ENCODE assay signal across 8 cellular contexts in genomic region chr21:40386301-40386911, GRCh38.
A peak's percentile ranks its signal among the peaks of the same experiment; 100 is the strongest.
DNase-seq lines count a peak whose midpoint lies in the region; ATAC-seq, FAIRE-seq and TF ChIP-seq lines count a peak whose summit lies in the region.

No MANE protein-coding gene starts in this region.

- H3K4me1 ChIP-seq in foreskin keratinocyte, result no peaks in the 10 kb centered on the region

- no peaks in the 10 kb centered on the region for H3K36me3 ChIP-seq in WERI-Rb-1

- no peak for TF ChIP-seq RAD21 in Ishikawa (IDR thresholded peaks at IDR 0.05; ENCODE audit: low read depth)

- H3K27ac ChIP-seq in WERI-Rb-1 (no peak overlapping the region), foreskin keratinocyte (no peak overlapping the region)

- no peak overlapping the region for H3K4me3 ChIP-seq in WERI-Rb-1 (ENCODE audit: low read depth, low read length)

- DNase-seq in D721Med (ENCODE audit: insufficient read length, low spot score), result peak; percentile 43
- peak; percentile 85 for DNase-seq in WERI-Rb-1
- peak in 1 of 2 donors; percentile 24 for DNase-seq in foreskin keratinocyte
- peak; percentile 60 for DNase-seq in retina
- no peak for DNase-seq in cerebellar cortex (ENCODE audit: low spot score)

- no peaks in the 10 kb centered on the region for H3K9me3 ChIP-seq in WERI-Rb-1 (ENCODE audit: severe bottlenecking)

- TF ChIP-seq EP300 in Ishikawa (IDR thresholded peaks at IDR 0.05; ENCODE audit: borderline replicate concordance), result no peak

- H3K27me3 ChIP-seq in WERI-Rb-1 (ENCODE audit: insufficient read depth, low read depth, severe bottlenecking) (no peaks in the 10 kb centered on the region), foreskin keratinocyte (no peaks in the 10 kb centered on the region)

- peak; percentile 2 for TF ChIP-seq CTCF in D721Med (IDR thresholded peaks at IDR 0.05; ENCODE audit: insufficient read depth, missing control alignments)
- TF ChIP-seq CTCF in WERI-Rb-1 (IDR thresholded peaks at IDR 0.05; ENCODE audit: low read depth, low read length), result peak; percentile 99
- TF ChIP-seq CTCF in foreskin keratinocyte (conservative IDR thresholded peaks at IDR 0.05), result peak; percentile 88

- FAIRE-seq in D721Med (lab: Jason Lieb, UNC), result no peak

- ATAC-seq in foreskin keratinocyte, result peak; percentile 84
- no peak for ATAC-seq in GM18868 (IDR thresholded peaks at IDR 0.05; ENCODE audit: unreplicated experiment)
- no peak for ATAC-seq in GM21717 (IDR thresholded peaks at IDR 0.05; ENCODE audit: unreplicated experiment)

TF ChIP-seq in Ishikawa, 13 proteins besides CTCF, POLR2A, EP300 and RAD21:
- TF ChIP-seq MAX (IDR thresholded peaks at IDR 0.05) (no peak), EGR1 (IDR thresholded peaks at IDR 0.05) (0 out of 2 replicates have a peak, but pooled peaks have one; percentile 26)

Comparison
In these comparisons a context has a peak if more than half of its experiments do, and no peak if none do; other contexts are left out.
1. CTCF ChIP-seq: peak in every context shown above with its lines; median percentile 99 in WERI-Rb-1; 88 in foreskin keratinocyte; 2 in D721Med.